ENCODE assay signal across 15 cellular contexts in genomic region chr2:98654702-98655488, GRCh38. TPM values are rescaled to one million over a fixed set of nuclear protein-coding genes. Genes with fewer than 3 reads are reported as not detected.
DNase-seq lines count a peak whose midpoint lies in the region; FAIRE-seq and TF ChIP-seq lines count a peak whose summit lies in the region.
"Had no signal": no experiment of that assay in that cellular context is flagged by ENCODE, and none has a peak within 500 bp of the region (broad histone marks: within the 10 kb centered on the region; RNA-seq: fewer than 3 reads in every experiment).

No MANE protein-coding gene starts in this region.

- peaks cover 2% of the 10 kb centered on the region for H3K9me3 Mint-ChIP-seq in activated naive CD4-positive, alpha-beta T cell treated with anti-CD3 and anti-CD28 coated beads, Interleukin-2, amount 50 U/mL, for 24 hours

- H3K27ac Mint-ChIP-seq in activated naive CD4-positive, alpha-beta T cell treated with anti-CD3 and anti-CD28 coated beads, Interleukin-2, amount 50 U/mL, for 24 hours = peak overlapping the region; percentile 98
- H3K27ac Mint-ChIP-seq: brain, nephron had no signal

- peak; percentile 5 for FAIRE-seq in colon (lab: Jason Lieb, UNC)

- H3K36me3 ChIP-seq in thymus (ENCODE audit: control insufficient read depth, insufficient read depth) = no peaks in the 10 kb centered on the region

- peak overlapping the region; percentile 76 for H3K4me3 Mint-ChIP-seq in activated naive CD4-positive, alpha-beta T cell treated with anti-CD3 and anti-CD28 coated beads, Interleukin-2, amount 50 U/mL, for 24 hours
- H3K4me3 Mint-ChIP-seq: brain, nephron had no signal

- no peaks in the 10 kb centered on the region for H3K9me3 ChIP-seq in thymus (ENCODE audit: control insufficient read depth)
- H3K9me3 ChIP-seq: esophagus muscularis mucosa had no signal

- 54% methylated on average over 3 of the region's 3 CpGs for WGBS in thymus

- intact Hi-C loops in posterior vena cava (cut with DNase I) = no loop called here

- no peaks in the 10 kb centered on the region for H3K27me3 Mint-ChIP-seq in activated naive CD4-positive, alpha-beta T cell treated with anti-CD3 and anti-CD28 coated beads, Interleukin-2, amount 50 U/mL, for 24 hours
- H3K27me3 Mint-ChIP-seq: brain had no signal

- no peak for DNase-seq in activated naive CD4-positive, alpha-beta T cell treated with Interleukin-2 at 50 U/mL for 16 hours
- DNase-seq in SIG-M5 treated with dmso at 0.1 percent for 504 hours (lab: John Stamatoyannopoulos, UW; ENCODE audit: unreplicated experiment) (peak; percentile 78), posterior vena cava (ENCODE audit: low spot score) (no peak), GM10266 (ENCODE audit: extremely low spot score) (no peak), foreskin fibroblast (no peak)
- DNase-seq: activated CD4-positive, CD25-positive, alpha-beta regulatory T cell; COR-L47; NCI-H1436; PC-9 had no signal

- H3K4me3 ChIP-seq in thymus (ENCODE audit: low read length) (no peak overlapping the region), foreskin fibroblast (ENCODE audit: low read depth in 1 of 2, low read length in 2 of 2) (no peak overlapping the region)
- H3K4me3 ChIP-seq: esophagus muscularis mucosa, PC-9 had no signal

- H3K27me3 ChIP-seq in thymus (ENCODE audit: control insufficient read depth, insufficient read depth) = no peaks in the 10 kb centered on the region
- H3K27me3 ChIP-seq: esophagus muscularis mucosa had no signal

- H3K27ac ChIP-seq in thymus (ENCODE audit: low read depth) = peak overlapping the region; percentile 61
- H3K27ac ChIP-seq: esophagus muscularis mucosa, PC-9 had no signal

- peaks cover 91% of the 10 kb centered on the region for H3K4me1 Mint-ChIP-seq in activated naive CD4-positive, alpha-beta T cell treated with anti-CD3 and anti-CD28 coated beads, Interleukin-2, amount 50 U/mL, for 24 hours
- H3K4me1 Mint-ChIP-seq: nephron had no signal

- peaks cover 13% of the 10 kb centered on the region for H3K4me1 ChIP-seq in thymus (ENCODE audit: control insufficient read depth, insufficient read depth, low read length)
- H3K4me1 ChIP-seq: esophagus muscularis mucosa had no signal

- TF ChIP-seq CTCF in GM10266 (IDR thresholded peaks at IDR 0.05; ENCODE audit: control insufficient read depth, insufficient read depth, low read depth, missing control alignments) (no peak), foreskin fibroblast (IDR thresholded peaks at IDR 0.05; ENCODE audit: low read depth, low read length) (no peak)

- H3K36me3 Mint-ChIP-seq in activated naive CD4-positive, alpha-beta T cell treated with anti-CD3 and anti-CD28 coated beads, Interleukin-2, amount 50 U/mL, for 24 hours = peaks cover 29% of the 10 kb centered on the region

RNA-seq across cellular contexts. Expression of gene UNC50, which starts 46.5 kb away (rescaled TPM):
- 68.5 TPM for polyA plus RNA-seq in thymus
- total RNA-seq in posterior vena cava = 10 to 100 TPM; 36.3 to 45.6 TPM

RNA-seq across cellular contexts. Expression of gene COA5, which starts 46.6 kb away (rescaled TPM):
- polyA plus RNA-seq in thymus = 114 TPM
- 10 to 100 TPM; 19.5 to 25.5 TPM for total RNA-seq in posterior vena cava
